8 cellular contexts compared by ENCODE assay signal in the genomic region with DNA sequence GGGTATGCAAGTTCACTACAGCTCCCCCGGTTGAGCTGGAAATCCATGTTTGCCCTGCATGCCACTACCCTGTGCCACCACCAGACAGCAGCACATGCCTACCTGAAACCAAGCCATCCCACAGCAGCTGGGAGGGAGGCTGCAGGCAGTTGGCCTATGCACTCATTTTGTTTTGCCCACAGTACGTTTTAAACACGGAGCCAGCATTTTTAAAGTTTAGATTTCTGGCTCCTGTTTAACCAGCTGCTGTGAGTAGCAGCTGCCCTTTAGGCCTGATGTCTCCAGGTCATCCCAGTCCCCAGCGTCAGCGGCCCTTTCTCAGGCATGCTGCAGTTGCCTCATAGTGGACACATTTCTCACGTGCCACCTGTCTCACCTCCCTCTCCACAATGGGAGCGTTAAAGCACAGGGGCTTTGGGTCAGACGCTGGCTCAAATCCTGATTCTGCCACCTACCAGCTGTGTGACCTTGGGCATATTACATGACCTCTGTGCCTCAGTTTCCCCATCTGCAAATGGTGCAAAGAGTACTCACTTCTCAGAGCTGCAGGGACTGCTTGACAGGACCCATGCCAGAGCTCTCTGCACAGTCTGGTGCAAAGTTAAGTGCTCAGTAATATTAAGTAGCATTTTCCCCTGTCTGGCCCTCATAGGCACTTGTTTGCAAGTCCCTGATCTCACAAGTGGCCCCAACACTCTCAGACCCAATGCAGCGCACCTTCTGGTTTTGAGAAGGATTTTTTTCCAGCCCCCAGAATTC. TPM values are rescaled to one million over a fixed set of nuclear protein-coding genes. Genes with fewer than 3 reads are reported as not detected.
DNase-seq lines count a peak whose midpoint lies in the region; ATAC-seq, FAIRE-seq and TF ChIP-seq lines count a peak whose summit lies in the region.

No MANE protein-coding gene starts in this region.

- H3K9ac ChIP-seq in KMS-11: peak overlapping the region; percentile 1; the same call in 1 of the 2 replicates

- WGBS in pancreas, 2 donors: 17 to 18% methylated on average over 9 of the region's 9 CpGs

- peak overlapping the region; percentile 35; the same call in 1 of the 2 replicates for H2AFZ ChIP-seq in KMS-11 (ENCODE audit: low read depth)

- no peaks in the 10 kb centered on the region for H3K27me3 Mint-ChIP-seq in activated T-helper 2 cell treated with anti-CD3 and anti-CD28 coated beads, Interferon-gamma antibody, Interleukin-2, Interleukin-4, amounts not matched to agents 10 μg/mL and 5 μg/mL and 100 μg/mL, durations not matched to agents 14 hours and 24 hours and 36 hours (ENCODE audit: low read depth)

- TF ChIP-seq CTCF in KMS-11 (conservative IDR thresholded peaks at IDR 0.05; ENCODE audit: low read depth, low read length) (peak; percentile 85), Peyer's patch (IDR thresholded peaks at IDR 0.05) (peak; percentile 57 to 96 (median 82)), foreskin keratinocyte (conservative IDR thresholded peaks at IDR 0.05) (peak; percentile 90), pancreas (IDR thresholded peaks at IDR 0.05) (peak; percentile 73 to 88 (median 86)), uterus (IDR thresholded peaks at IDR 0.05) (peak; percentile 60 to 91 (median 74))

- no peaks in the 10 kb centered on the region for H3K9me3 Mint-ChIP-seq in activated T-helper 2 cell treated with anti-CD3 and anti-CD28 coated beads, Interferon-gamma antibody, Interleukin-2, Interleukin-4, amounts not matched to agents 10 μg/mL and 5 μg/mL and 100 μg/mL, durations not matched to agents 14 hours and 24 hours and 36 hours

- intact Hi-C loops in activated T-helper 2 cell treated with anti-CD3 and anti-CD28 coated beads, Interferon-gamma antibody, Interleukin-2, Interleukin-4, amounts not matched to agents 10 μg/mL and 5 μg/mL and 100 μg/mL, durations not matched to agents 14 hours and 24 hours and 36 hours (cut with micrococcal nuclease): loop anchor here (1.0 to 2.0 kb wide), 3 partner anchors 26 to 58 kb away; no protein-coding TSS in a partner anchor
- intact Hi-C loops in pancreas (cut with DNase I): loop anchor here in 1 of 3 donors (5.0 kb wide), 1 partner anchor 46 kb away; no protein-coding TSS in a partner anchor
- intact Hi-C loops in uterus (cut with DNase I; ENCODE audit: low total_unique reads): loop anchor here (5.0 kb wide), 1 partner anchor 51 kb away; no protein-coding TSS in a partner anchor

- no peak overlapping the region for H3K27ac Mint-ChIP-seq in activated T-helper 2 cell treated with anti-CD3 and anti-CD28 coated beads, Interferon-gamma antibody, Interleukin-2, Interleukin-4, amounts not matched to agents 10 μg/mL and 5 μg/mL and 100 μg/mL, durations not matched to agents 14 hours and 24 hours and 36 hours

- peak; percentile 75 for ATAC-seq in foreskin keratinocyte
- ATAC-seq in pancreas: peak; percentile 77 to 91 (median 90)
- ATAC-seq in HG03097 (IDR thresholded peaks at IDR 0.05; ENCODE audit: low FRiP score, unreplicated experiment): no peak

- peaks cover 19% of the 10 kb centered on the region for H3K4me1 ChIP-seq in KMS-11 (ENCODE audit: low read depth, poor library complexity, severe bottlenecking)
- H3K4me1 ChIP-seq in Peyer's patch: peaks cover 0 to 4% (median 0%) of the 10 kb centered on the region in 4 donors
- no peaks in the 10 kb centered on the region for H3K4me1 ChIP-seq in foreskin keratinocyte
- H3K4me1 ChIP-seq in pancreas: peaks cover 0 to 7% (median 3%) of the 10 kb centered on the region in 3 donors
- no peaks in the 10 kb centered on the region for H3K4me1 ChIP-seq in uterus

- H3K9me3 ChIP-seq in Peyer's patch (no peaks in the 10 kb centered on the region), pancreas (no peaks in the 10 kb centered on the region), uterus (no peaks in the 10 kb centered on the region)

- no peak overlapping the region for H3K4me3 ChIP-seq in KMS-11 (IDR thresholded peaks at IDR 0.05; ENCODE audit: insufficient read depth, low read depth, low read length)
- H3K4me3 ChIP-seq in Peyer's patch: no peak overlapping the region
- no peak overlapping the region for H3K4me3 ChIP-seq in pancreas
- H3K4me3 ChIP-seq in uterus: no peak overlapping the region

- H3K4me1 Mint-ChIP-seq in activated T-helper 2 cell treated with anti-CD3 and anti-CD28 coated beads, Interferon-gamma antibody, Interleukin-2, Interleukin-4, amounts not matched to agents 10 μg/mL and 5 μg/mL and 100 μg/mL, durations not matched to agents 14 hours and 24 hours and 36 hours (ENCODE audit: low read depth): peaks cover 4% of the 10 kb centered on the region

- DNase-seq in DMS53 treated with DMSO at 0.1 percent for 48 hours (lab: John Stamatoyannopoulos, UW; ENCODE audit: unreplicated experiment): peak; percentile 71
- DNase-seq in Peyer's patch: peak; percentile 41 to 82 (median 77)
- peak; percentile 40 for DNase-seq in activated T-helper 2 cell treated with anti-CD3 and anti-CD28 coated beads, Interferon-gamma antibody, Interleukin-2, Interleukin-4, amounts not matched to agents 10 μg/mL and 5 μg/mL and 100 μg/mL, durations not matched to agents 14 hours and 24 hours and 36 hours (ENCODE audit: low spot score)
- peak in 1 of 2 donors; percentile 51 for DNase-seq in foreskin keratinocyte
- DNase-seq in pancreas: peak; percentile 66 to 85 (median 70)
- DNase-seq in uterus: no peak

- no peak overlapping the region for H3K4me3 Mint-ChIP-seq in activated T-helper 2 cell treated with anti-CD3 and anti-CD28 coated beads, Interferon-gamma antibody, Interleukin-2, Interleukin-4, amounts not matched to agents 10 μg/mL and 5 μg/mL and 100 μg/mL, durations not matched to agents 14 hours and 24 hours and 36 hours (ENCODE audit: low read depth)

- no peaks in the 10 kb centered on the region for H3K79me2 ChIP-seq in KMS-11 (ENCODE audit: insufficient read depth, low read depth)

- peaks cover 34% of the 10 kb centered on the region for H3K36me3 Mint-ChIP-seq in activated T-helper 2 cell treated with anti-CD3 and anti-CD28 coated beads, Interferon-gamma antibody, Interleukin-2, Interleukin-4, amounts not matched to agents 10 μg/mL and 5 μg/mL and 100 μg/mL, durations not matched to agents 14 hours and 24 hours and 36 hours (ENCODE audit: low read depth)

- TF ChIP-seq POLR2A in Peyer's patch (IDR thresholded peaks at IDR 0.05): no peak
- TF ChIP-seq POLR2A in uterus (IDR thresholded peaks at IDR 0.05): no peak

- H3K27me3 ChIP-seq in KMS-11 (ENCODE audit: insufficient read depth, low read depth): no peaks in the 10 kb centered on the region
- H3K27me3 ChIP-seq in Peyer's patch: no peaks in the 10 kb centered on the region
- no peaks in the 10 kb centered on the region for H3K27me3 ChIP-seq in foreskin keratinocyte
- no peaks in the 10 kb centered on the region for H3K27me3 ChIP-seq in pancreas
- H3K27me3 ChIP-seq in uterus: no peaks in the 10 kb centered on the region

- H3K4me2 ChIP-seq in KMS-11: peak overlapping the region; percentile 58

- no peak for FAIRE-seq in pancreas (lab: Jason Lieb, UNC)

- no peaks in the 10 kb centered on the region for H4K20me1 ChIP-seq in KMS-11 (ENCODE audit: insufficient read depth)

- no peaks in the 10 kb centered on the region for H3K36me3 ChIP-seq in KMS-11 (ENCODE audit: insufficient read depth)
- peaks cover 0 to 20% (median 0%) of the 10 kb centered on the region in 3 donors for H3K36me3 ChIP-seq in Peyer's patch
- peaks cover 0 to 6% (median 0%) of the 10 kb centered on the region in 3 donors for H3K36me3 ChIP-seq in pancreas
- no peaks in the 10 kb centered on the region for H3K36me3 ChIP-seq in uterus

- H3K27ac ChIP-seq in KMS-11 (peak overlapping the region; percentile 10; the same call in 1 of the 2 replicates), Peyer's patch (no peak overlapping the region), foreskin keratinocyte (no peak overlapping the region), pancreas (no peak overlapping the region), uterus (no peak overlapping the region)

RNA-seq across cellular contexts. Expression of a gene that starts 8.2 kb away (rescaled TPM):
- 100 to 1,000 TPM in 3 of 4 donors, 10 to 100 TPM in 1; 94.4 to 111 (median 105) TPM for total RNA-seq in Peyer's patch
- total RNA-seq in activated T-helper 2 cell treated with anti-CD3 and anti-CD28 coated beads, Interferon-gamma antibody, Interleukin-2, Interleukin-4, amounts not matched to agents 10 μg/mL and 5 μg/mL and 100 μg/mL, durations not matched to agents 14 hours and 24 hours and 36 hours: 158 and 174 TPM in 2 replicates
- total RNA-seq in foreskin keratinocyte: 79.8 and 81.9 TPM in 2 replicates
- 82.0 and 85.8 TPM in 2 replicates for polyA plus RNA-seq in foreskin keratinocyte
- total RNA-seq in pancreas: 10 to 100 TPM; 43.6 to 61.7 (median 53.3) TPM
- polyA plus RNA-seq in pancreas: 10 to 100 TPM; 37.9 to 59.3 TPM
- 100 to 1,000 TPM in 1 of 4 donors, 10 to 100 TPM in 3; 45.6 to 124 (median 62.9) TPM for total RNA-seq in uterus

RNA-seq across cellular contexts. Expression of a gene that starts 32.4 kb away (rescaled TPM):
- total RNA-seq in Peyer's patch (10 to 100 TPM; 13.2 to 34.3 (median 24.5) TPM), foreskin keratinocyte (58.2 and 67.4 TPM in 2 replicates), pancreas (1 to 10 TPM; 3.5 to 9.8 (median 6.1) TPM), uterus (10 to 100 TPM in 1 of 4 donors, 1 to 10 TPM in 3; 1.5 to 19.8 (median 6.1) TPM)
- total RNA-seq in activated T-helper 2 cell treated with anti-CD3 and anti-CD28 coated beads, Interferon-gamma antibody, Interleukin-2, Interleukin-4, amounts not matched to agents 10 μg/mL and 5 μg/mL and 100 μg/mL, durations not matched to agents 14 hours and 24 hours and 36 hours: 26.5 and 29.5 TPM in 2 replicates
- polyA plus RNA-seq in foreskin keratinocyte (57.0 and 65.6 TPM in 2 replicates), pancreas (10 to 100 TPM in 1 of 2 donors, 1 to 10 TPM in 1; 9.0 to 11.0 TPM)

Comparison
In these comparisons a context has a peak if more than half of its experiments do, and no peak if none do; other contexts are left out.
1. DNase-seq: peak in DMS53 treated with DMSO at 0.1 percent for 48 hours (single experiment), Peyer's patch (3 of 3), activated T-helper 2 cell treated with anti-CD3 and anti-CD28 coated beads, Interferon-gamma antibody, Interleukin-2, Interleukin-4, amounts not matched to agents 10 μg/mL and 5 μg/mL and 100 μg/mL, durations not matched to agents 14 hours and 24 hours and 36 hours (single experiment) and pancreas (6 of 6); none in uterus (0 of 2).
2. Peak in every context shown above with its lines, with median percentiles within 50 percentile points of each other: CTCF ChIP-seq.